Comparison of ENCODE assay signal across 1 cellular context in the genomic region with DNA sequence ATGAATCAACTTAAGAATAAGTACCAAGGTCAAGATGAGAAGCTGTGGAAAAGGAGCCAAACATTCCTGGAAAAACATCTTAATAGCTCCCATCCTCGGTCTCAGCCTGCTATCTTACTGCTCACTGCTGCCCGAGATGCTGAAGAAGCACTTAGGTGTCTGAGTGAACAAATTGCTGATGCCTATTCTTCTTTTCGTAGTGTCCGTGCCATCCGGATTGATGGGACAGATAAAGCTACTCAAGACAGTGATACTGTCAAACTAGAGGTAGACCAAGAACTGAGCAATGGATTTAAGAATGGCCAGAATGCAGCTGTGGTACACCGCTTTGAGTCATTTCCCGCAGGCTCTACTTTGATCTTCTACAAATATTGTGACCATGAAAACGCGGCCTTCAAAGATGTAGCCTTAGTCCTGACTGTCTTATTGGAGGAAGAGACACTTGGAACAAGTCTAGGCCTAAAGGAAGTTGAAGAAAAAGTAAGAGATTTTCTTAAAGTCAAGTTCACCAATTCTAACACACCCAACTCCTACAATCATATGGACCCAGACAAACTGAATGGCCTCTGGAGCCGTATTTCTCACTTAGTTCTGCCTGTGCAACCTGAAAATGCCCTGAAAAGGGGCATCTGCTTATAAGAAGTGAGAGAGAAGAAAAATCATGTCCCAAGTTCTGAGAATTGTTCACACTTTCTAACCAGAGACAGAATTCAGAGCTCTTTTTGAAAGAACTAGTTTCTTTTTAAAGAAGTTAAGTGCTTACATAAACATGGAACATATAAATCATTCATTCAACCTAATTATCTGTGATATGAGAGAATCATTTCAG.
TF ChIP-seq lines count a peak whose summit lies in the region.

No MANE protein-coding gene starts in this region.

TF ChIP-seq in IMR-90, 13 proteins besides CTCF, POLR2A, EP300 and RAD21:
- TF ChIP-seq FOS (IDR thresholded peaks at IDR 0.05; ENCODE audit: low read depth, low read length) (no peak), NFE2L2 (IDR thresholded peaks at IDR 0.05; ENCODE audit: low read depth, low read length) (no peak), MXI1 (IDR thresholded peaks at IDR 0.05; ENCODE audit: borderline replicate concordance, low read depth, low read length) (no peak), BHLHE40 (IDR thresholded peaks at IDR 0.05; ENCODE audit: low read depth, low read length) (no peak), CHD1 (IDR thresholded peaks at IDR 0.05; ENCODE audit: low read depth, low read length) (no peak), MAZ (IDR thresholded peaks at IDR 0.05; ENCODE audit: borderline replicate concordance, low read depth, low read length) (no peak), MAFK (IDR thresholded peaks at IDR 0.05; ENCODE audit: low read depth, low read length) (no peak), RFX5 (IDR thresholded peaks at IDR 0.05; ENCODE audit: low read depth, low read length) (no peak), SMC3 (IDR thresholded peaks at IDR 0.05; ENCODE audit: low read depth, low read length) (no peak), RCOR1 (IDR thresholded peaks at IDR 0.05; ENCODE audit: insufficient replicate concordance, low read length) (no peak), CEBPB (IDR thresholded peaks at IDR 0.05; ENCODE audit: low read depth, low read length) (no peak)
- TF ChIP-seq, protein P1, sequence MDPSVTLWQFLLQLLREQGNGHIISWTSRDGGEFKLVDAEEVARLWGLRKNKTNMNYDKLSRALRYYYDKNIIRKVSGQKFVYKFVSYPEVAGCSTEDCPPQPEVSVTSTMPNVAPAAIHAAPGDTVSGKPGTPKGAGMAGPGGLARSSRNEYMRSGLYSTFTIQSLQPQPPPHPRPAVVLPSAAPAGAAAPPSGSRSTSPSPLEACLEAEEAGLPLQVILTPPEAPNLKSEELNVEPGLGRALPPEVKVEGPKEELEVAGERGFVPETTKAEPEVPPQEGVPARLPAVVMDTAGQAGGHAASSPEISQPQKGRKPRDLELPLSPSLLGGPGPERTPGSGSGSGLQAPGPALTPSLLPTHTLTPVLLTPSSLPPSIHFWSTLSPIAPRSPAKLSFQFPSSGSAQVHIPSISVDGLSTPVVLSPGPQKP (IDR thresholded peaks at IDR 0.05; ENCODE audit: borderline replicate concordance, low read depth, low read length), result no peak
- TF ChIP-seq, protein P2, sequence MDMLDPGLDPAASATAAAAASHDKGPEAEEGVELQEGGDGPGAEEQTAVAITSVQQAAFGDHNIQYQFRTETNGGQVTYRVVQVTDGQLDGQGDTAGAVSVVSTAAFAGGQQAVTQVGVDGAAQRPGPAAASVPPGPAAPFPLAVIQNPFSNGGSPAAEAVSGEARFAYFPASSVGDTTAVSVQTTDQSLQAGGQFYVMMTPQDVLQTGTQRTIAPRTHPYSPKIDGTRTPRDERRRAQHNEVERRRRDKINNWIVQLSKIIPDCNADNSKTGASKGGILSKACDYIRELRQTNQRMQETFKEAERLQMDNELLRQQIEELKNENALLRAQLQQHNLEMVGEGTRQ (IDR thresholded peaks at IDR 0.05; ENCODE audit: low read depth, low read length), result no peak
